In the genomic region with DNA sequence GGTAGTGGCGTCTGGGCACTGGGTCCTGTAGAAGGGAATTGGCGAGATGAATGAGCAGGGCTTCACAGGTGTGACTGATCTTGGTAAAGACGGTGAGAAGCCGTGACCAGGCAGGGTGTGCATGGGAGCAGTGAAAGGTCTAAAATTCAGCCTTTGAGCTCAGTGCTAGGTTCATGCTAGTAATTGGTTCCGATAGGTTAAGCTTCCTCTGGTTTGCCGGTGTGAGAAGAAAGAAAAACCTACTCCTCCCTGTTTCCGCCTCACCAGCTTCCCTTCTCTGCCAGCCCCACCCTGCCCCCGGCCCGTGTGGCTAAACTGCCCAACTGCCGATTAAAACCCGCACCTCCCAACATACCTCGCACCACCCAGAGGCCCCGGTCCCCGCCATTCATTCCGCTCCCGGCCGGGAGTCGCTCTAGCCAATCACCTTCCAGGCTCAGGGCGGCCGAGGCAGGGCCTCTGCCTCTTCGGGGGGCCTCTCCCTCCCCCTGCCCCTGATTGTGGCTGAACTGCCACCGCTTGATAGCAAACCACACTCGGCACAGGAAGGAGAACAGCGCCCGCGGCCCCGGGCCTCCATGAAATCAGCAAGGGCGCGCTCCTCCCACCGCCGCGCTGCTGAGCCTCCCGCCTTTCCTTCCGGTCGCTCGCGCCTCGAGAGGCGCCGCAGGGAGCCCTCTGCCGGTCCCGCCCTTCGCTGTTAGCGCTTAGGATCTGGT, we compare ENCODE assay signal across 8 cellular contexts. TPM values are rescaled to one million over a fixed set of nuclear protein-coding genes. Genes with fewer than 3 reads are reported as not detected.
DNase-seq lines count a peak whose midpoint lies in the region; ATAC-seq and TF ChIP-seq lines count a peak whose summit lies in the region.

No MANE protein-coding gene starts in this region.

- peak overlapping the region; percentile 90 for H3K27ac ChIP-seq in CD4-positive, CD25-positive, alpha-beta regulatory T cell (ENCODE audit: insufficient read depth, low read length, poor library complexity, severe bottlenecking)
- peak overlapping the region; percentile 94 for H3K27ac ChIP-seq in lower lobe of right lung

- H3K9me3 Mint-ChIP-seq in CD4-positive, CD25-positive, alpha-beta regulatory T cell = no peaks in the 10 kb centered on the region
- no peaks in the 10 kb centered on the region for H3K9me3 Mint-ChIP-seq in activated CD4-positive, alpha-beta memory T cell treated with anti-CD3 and anti-CD28 coated beads for 36 hours

- no peaks in the 10 kb centered on the region for H3K36me3 Mint-ChIP-seq in CD4-positive, CD25-positive, alpha-beta regulatory T cell
- H3K36me3 Mint-ChIP-seq in activated CD4-positive, alpha-beta memory T cell treated with anti-CD3 and anti-CD28 coated beads for 36 hours = peaks cover 2% of the 10 kb centered on the region

- peaks cover 17 to 64% (median 38%) of the 10 kb centered on the region in 4 donors for H3K4me1 Mint-ChIP-seq in CD4-positive, CD25-positive, alpha-beta regulatory T cell
- peaks cover 53% of the 10 kb centered on the region for H3K4me1 Mint-ChIP-seq in activated CD4-positive, alpha-beta memory T cell treated with anti-CD3 and anti-CD28 coated beads for 36 hours (ENCODE audit: low read depth)

- no peaks in the 10 kb centered on the region for H3K27me3 ChIP-seq in CD4-positive, CD25-positive, alpha-beta regulatory T cell (ENCODE audit: control insufficient read depth, insufficient read depth, low read length)
- no peaks in the 10 kb centered on the region for H3K27me3 ChIP-seq in lower lobe of right lung (ENCODE audit: low read depth)

- no peaks in the 10 kb centered on the region for H3K36me3 ChIP-seq in CD4-positive, CD25-positive, alpha-beta regulatory T cell (ENCODE audit: control insufficient read depth, insufficient read depth, low read length)
- H3K36me3 ChIP-seq in lower lobe of right lung = no peaks in the 10 kb centered on the region

- no peaks in the 10 kb centered on the region for H3K27me3 Mint-ChIP-seq in CD4-positive, CD25-positive, alpha-beta regulatory T cell
- H3K27me3 Mint-ChIP-seq in activated CD4-positive, alpha-beta memory T cell treated with anti-CD3 and anti-CD28 coated beads for 36 hours = no peaks in the 10 kb centered on the region

- no peaks in the 10 kb centered on the region for H3K9me3 ChIP-seq in CD4-positive, CD25-positive, alpha-beta regulatory T cell (ENCODE audit: control insufficient read depth in 2 of 2, low read length in 2 of 2)
- H3K9me3 ChIP-seq in lower lobe of right lung = no peaks in the 10 kb centered on the region

- H3K27ac Mint-ChIP-seq in CD4-positive, CD25-positive, alpha-beta regulatory T cell = peak overlapping the region; percentile 94 to 99 (median 96)
- peak overlapping the region; percentile 94 for H3K27ac Mint-ChIP-seq in activated CD4-positive, alpha-beta memory T cell treated with anti-CD3 and anti-CD28 coated beads for 36 hours

- POLR2A ChIA-PET in activated CD4-positive, alpha-beta memory T cell treated with anti-CD3 and anti-CD28 coated beads for 36 hours (lab: Charles Lee) = interaction anchor here (0.9 to 1.9 kb wide), 7 partner anchors 9 to 107 kb away, joined by 3 to 19 read pairs (median 3); partner anchors contain the start of genes CEP19, NRROS, PAK2 and PIGX

- peak overlapping the region; percentile 89 to 96 (median 94) for H3K4me3 Mint-ChIP-seq in CD4-positive, CD25-positive, alpha-beta regulatory T cell
- H3K4me3 Mint-ChIP-seq in activated CD4-positive, alpha-beta memory T cell treated with anti-CD3 and anti-CD28 coated beads for 36 hours = peak overlapping the region; percentile 80

- peak; percentile 45 for TF ChIP-seq CTCF in lower lobe of right lung (IDR thresholded peaks at IDR 0.05)

- peak; percentile 81 to 97 (median 90) for DNase-seq in CD4-positive, CD25-positive, alpha-beta regulatory T cell
- DNase-seq in HK-2 (ENCODE audit: unreplicated experiment) (peak; percentile 91), NCI-H82 (lab: John Stamatoyannopoulos, UW) (peak; percentile 97), ecto neural progenitor cell (ENCODE audit: low spot score) (peak; percentile 95), lower lobe of right lung (peak; percentile 94)
- peak; percentile 92 for DNase-seq in activated CD4-positive, alpha-beta memory T cell treated with anti-CD3 and anti-CD28 coated beads for 36 hours
- DNase-seq in stimulated activated CD4-positive, alpha-beta T cell treated with anti-CD3 and anti-CD28 coated beads, TNF-alpha, amount 100 ng/mL, for 24 hours (ENCODE audit: low read depth in 3 of 3) = peak; percentile 69 to 86 (median 69)

- intact Hi-C loops in activated CD4-positive, alpha-beta memory T cell treated with anti-CD3 and anti-CD28 coated beads for 36 hours (cut with micrococcal nuclease) = loop anchor here (1.0 to 10.0 kb wide), 8 partner anchors 8 to 315 kb away; partner anchors contain the start of genes DYNLT2B, FBXO45, SENP5 and WDR53
- intact Hi-C loops in lower lobe of right lung (cut with DNase I) = no loop called here

- H3K4me1 ChIP-seq in CD4-positive, CD25-positive, alpha-beta regulatory T cell (ENCODE audit: control insufficient read depth, insufficient read depth, low read length, poor library complexity, severe bottlenecking) = peaks cover 52% of the 10 kb centered on the region
- H3K4me1 ChIP-seq in lower lobe of right lung = peaks cover 30% of the 10 kb centered on the region

- H3K4me3 ChIP-seq in CD4-positive, CD25-positive, alpha-beta regulatory T cell (ENCODE audit: low read depth, low read length) = peak overlapping the region; percentile 90
- H3K4me3 ChIP-seq in lower lobe of right lung = peak overlapping the region; percentile 67

- ATAC-seq in CD4-positive, CD25-positive, alpha-beta regulatory T cell (ENCODE audit: low read depth in 2 of 2) = peak; percentile 85 to 87
- ATAC-seq in GM19452 (IDR thresholded peaks at IDR 0.05; ENCODE audit: unreplicated experiment) (peak; percentile 81), lower lobe of right lung (peak; percentile 95 to 96)

- CTCF ChIA-PET in activated CD4-positive, alpha-beta memory T cell treated with anti-CD3 and anti-CD28 coated beads for 36 hours (lab: Charles Lee) = interaction anchor here (0.6 to 2.5 kb wide), 6 partner anchors 8 to 109 kb away, joined by 3 to 16 read pairs (median 10); partner anchors contain the start of gene NRROS

RNA-seq across cellular contexts. Expression of gene NRROS, which starts 7.3 kb away (rescaled TPM):
- total RNA-seq in CD4-positive, CD25-positive, alpha-beta regulatory T cell = 18.3 TPM
- polyA plus RNA-seq in CD4-positive, CD25-positive, alpha-beta regulatory T cell = 1 to 10 TPM; 2.5 to 7.1 (median 4.0) TPM
- 10 to 100 TPM; 24.5 to 25.3 TPM for total RNA-seq in activated CD4-positive, alpha-beta memory T cell treated with anti-CD3 and anti-CD28 coated beads for 36 hours
- total RNA-seq in lower lobe of right lung = 20.7 TPM

Comparison
In these comparisons a context has a peak if more than half of its experiments do, and no peak if none do; other contexts are left out.
1. Peak in every context shown above with its lines: DNase-seq, ATAC-seq, H3K4me3 ChIP-seq and H3K27ac ChIP-seq.